ENCODE assay signal across 8 cellular contexts in genomic region chr17:21511368-21512195, GRCh38.
A peak's percentile ranks its signal among the peaks of the same experiment; 100 is the strongest.
DNase-seq lines count a peak whose midpoint lies in the region; ATAC-seq lines count a peak whose summit lies in the region.

No MANE protein-coding gene starts in this region.

- DNase-seq in EL: peak; percentile 82
- peak; percentile 75 for DNase-seq in OCI-M1 (lab: John Stamatoyannopoulos, UW)
- peak; percentile 74 to 81 for DNase-seq in activated T-cell treated with anti-CD3 and anti-CD28 coated beads, Interleukin-2, amount 50 U/mL, for 48 hours
- peak; percentile 80 for DNase-seq in mucosa of gallbladder (ENCODE audit: low spot score)
- DNase-seq in stimulated activated CD8-positive, alpha-beta memory T cell treated with anti-CD3 and anti-CD28 coated beads, Interleukin-15, amount 100 ng/mL, for 48 hours (ENCODE audit: low read depth in 2 of 2): peak; percentile 48

- ATAC-seq in HG03521 (IDR thresholded peaks at IDR 0.05; ENCODE audit: unreplicated experiment) (peak; percentile 52), esophagus mucosa (peak; percentile 84), HG02884 (IDR thresholded peaks at IDR 0.05; ENCODE audit: unreplicated experiment) (no peak)
